11 cellular contexts compared by ENCODE assay signal in the genomic region with DNA sequence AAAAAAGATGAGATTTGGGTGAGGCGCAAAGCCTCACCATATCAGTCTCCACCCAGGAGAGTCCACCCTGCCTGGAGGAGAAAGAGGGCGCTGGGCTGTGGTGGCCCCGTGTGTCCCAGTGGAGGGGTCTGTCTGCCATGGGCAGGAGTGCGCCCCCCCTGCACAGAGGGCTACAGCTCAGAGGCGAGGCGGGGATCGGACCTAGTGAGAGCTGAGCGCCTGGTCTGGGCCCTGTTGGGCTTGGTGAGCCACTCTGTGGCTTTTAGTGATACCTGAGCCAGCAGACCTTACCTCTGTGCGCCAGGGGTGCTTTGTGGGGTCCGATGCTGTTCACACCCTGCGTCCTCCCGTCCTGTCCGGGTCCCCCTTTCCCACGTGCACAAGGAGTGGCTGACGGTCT. TPM values are rescaled to one million over a fixed set of nuclear protein-coding genes. Genes with fewer than 3 reads are reported as not detected.
DNase-seq lines count a peak whose midpoint lies in the region; ATAC-seq, FAIRE-seq and TF ChIP-seq lines count a peak whose summit lies in the region.
"Had no signal": no experiment of that assay in that cellular context is flagged by ENCODE, and none has a peak within 500 bp of the region (broad histone marks: within the 10 kb centered on the region; RNA-seq: fewer than 3 reads in every experiment).

No MANE protein-coding gene starts in this region.

- H3K4me1 ChIP-seq in heart left ventricle (peaks cover 0 to 19% (median 8%) of the 10 kb centered on the region in 12 donors), small intestine (ENCODE audit: control insufficient read depth in 2 of 2, insufficient read depth in 1 of 2, low read depth in 1 of 2, low read length in 1 of 2) (no peaks in the 10 kb centered on the region)

- DNase-seq in heart left ventricle (no peak), cardiac septum (ENCODE audit: low spot score) (no peak), RWPE1 (ENCODE audit: low spot score) (no peak), epithelial cell of prostate (ENCODE audit: low read depth, low spot score) (no peak), urothelium cell line (ENCODE audit: low spot score) (no peak), small intestine (no peak), HUDEP-2 (lab: John Stamatoyannopoulos, UW; ENCODE audit: unreplicated experiment in 76 of 76) (no peak)
- DNase-seq: NCI-H1105, NCI-H446 treated with DMSO at 0.1 percent for 48 hours had no signal

- no peak for TF ChIP-seq POLR2A in heart left ventricle (IDR thresholded peaks at IDR 0.05)

- WGBS in heart left ventricle, 4 donors: 80 to 92% (median 87%) methylated on average over 14 to 15 of the region's 15 CpGs
- 82 to 88% (median 87%) methylated on average over 11 to 15 of the region's 15 CpGs for WGBS in small intestine, 3 donors

- H3K27ac ChIP-seq in heart left ventricle: peak overlapping the region in 6 of 12 donors; percentile 14 to 68 (median 45)
- H3K27ac ChIP-seq in RWPE1: peak overlapping the region; percentile 25; the same call in 1 of the 2 replicates
- H3K27ac ChIP-seq in epithelial cell of prostate: peak overlapping the region; percentile 16
- peak overlapping the region in 1 of 2 donors; percentile 5 for H3K27ac ChIP-seq in small intestine (ENCODE audit: low read depth in 1 of 2, low read length in 1 of 2)
- H3K27ac ChIP-seq: left lung had no signal

- CTCF ChIA-PET in RWPE1 (lab: Yijun Ruan, JAX): interaction anchor here (0.6 kb wide), 1 partner anchor 98 kb away, joined by 3 read pairs; no protein-coding TSS in a partner anchor

- intact Hi-C loops in heart left ventricle (cut with DNase I) (loop anchor here in 9 of 10 donors (5.0 to 10.0 kb wide), 8 partner anchors 285 to 1035 kb away; partner anchors contain the start of gene SDK1 (in 2 of the 9)), cardiac septum (cut with DNase I) (loop anchor here (10.0 kb wide), 2 partner anchors 285 to 1025 kb away; no protein-coding TSS in a partner anchor)

- POLR2A ChIA-PET in RWPE1 (lab: Yijun Ruan, JAX; ENCODE audit: low non-redundant PET): no interaction called here

- H3K9me3 ChIP-seq in heart left ventricle: no peaks in the 10 kb centered on the region
- H3K9me3 ChIP-seq in small intestine (ENCODE audit: control insufficient read depth, low read depth): no peaks in the 10 kb centered on the region
- H3K9me3 ChIP-seq: left lung had no signal

- H3K36me3 ChIP-seq in heart left ventricle (no peaks in the 10 kb centered on the region), small intestine (ENCODE audit: control insufficient read depth in 2 of 2, insufficient read depth in 2 of 2, low read length in 2 of 2) (no peaks in the 10 kb centered on the region)
- H3K36me3 ChIP-seq: left lung had no signal

- TF ChIP-seq CTCF in heart left ventricle (IDR thresholded peaks at IDR 0.05): no peak
- no peak for TF ChIP-seq CTCF in RWPE1 (conservative IDR thresholded peaks at IDR 0.05; ENCODE audit: low read depth)

- FAIRE-seq in urothelium cell line (lab: Jason Lieb, UNC) (peak; percentile 23), small intestine (lab: Jason Lieb, UNC) (no peak)

- peak overlapping the region in 8 of 12 donors; percentile 6 to 44 (median 28) for H3K4me3 ChIP-seq in heart left ventricle
- H3K4me3 ChIP-seq in small intestine (ENCODE audit: low read depth in 1 of 2, low read length in 2 of 2): no peak overlapping the region
- H3K4me3 ChIP-seq: left lung had no signal

- H3K27me3 ChIP-seq in heart left ventricle: no peaks in the 10 kb centered on the region
- H3K27me3 ChIP-seq in small intestine (ENCODE audit: control insufficient read depth in 2 of 2, insufficient read depth in 2 of 2, low read length in 2 of 2): no peaks in the 10 kb centered on the region
- H3K27me3 ChIP-seq: left lung had no signal

- ATAC-seq in heart left ventricle (peak in 1 of 4 donors; percentile 17), HG02870 (IDR thresholded peaks at IDR 0.05; ENCODE audit: unreplicated experiment) (no peak)

RNA-seq across cellular contexts. Expression of gene GNA12, which starts 25.9 kb away (rescaled TPM):
- total RNA-seq in heart left ventricle (10 to 100 TPM; 30.0 to 56.5 (median 34.9) TPM), cardiac septum (33.7 TPM)
- polyA plus RNA-seq in heart left ventricle (10 to 100 TPM; 10.7 to 39.3 TPM), small intestine (10 to 100 TPM in 1 of 3 donors, 1 to 10 TPM in 2; 3.4 to 19.2 (median 9.7) TPM)

Comparison
In these comparisons a context has a peak if more than half of its experiments do, and no peak if none do; other contexts are left out.
1. H3K4me3 ChIP-seq: peak in heart left ventricle (8 of 12); none in small intestine (0 of 2).